In genomic region chr14:51873221-51873893, GRCh38 we compare ENCODE assay signal across 9 cellular contexts. TPM values are rescaled to one million over a fixed set of nuclear protein-coding genes. Genes with fewer than 3 reads are reported as not detected.
DNase-seq lines count a peak whose midpoint lies in the region; ATAC-seq and TF ChIP-seq lines count a peak whose summit lies in the region.
"Had no signal": no experiment of that assay in that cellular context is flagged by ENCODE, and none has a peak within 500 bp of the region (broad histone marks: within the 10 kb centered on the region; RNA-seq: fewer than 3 reads in every experiment).

No MANE protein-coding gene starts in this region.

- no peaks in the 10 kb centered on the region for H3K27me3 ChIP-seq in effector memory CD4-positive, alpha-beta T cell (replicated peaks; ENCODE audit: control insufficient read depth, insufficient read depth, low read length, poor library complexity, severe bottlenecking)

- TF ChIP-seq CTCF in AG09319 (IDR thresholded peaks at IDR 0.05; ENCODE audit: low read depth, low read length) (no peak), lower leg skin (IDR thresholded peaks at IDR 0.05) (no peak)

- H3K27ac ChIP-seq in effector memory CD4-positive, alpha-beta T cell (ENCODE audit: insufficient read depth, low read length, poor library complexity, severe bottlenecking), result no peak overlapping the region

- ATAC-seq in GM18498 (IDR thresholded peaks at IDR 0.05; ENCODE audit: unreplicated experiment) (peak; percentile 89), HG02798 (IDR thresholded peaks at IDR 0.05; ENCODE audit: poor library complexity, unreplicated experiment) (peak; percentile 90), left lobe of liver (peak; percentile 13)

- peaks cover 25% of the 10 kb centered on the region for H3K4me1 ChIP-seq in effector memory CD4-positive, alpha-beta T cell (ENCODE audit: control insufficient read depth, insufficient read depth, low read length, poor library complexity, severe bottlenecking)

- intact Hi-C loops in lower leg skin (cut with DNase I; ENCODE audit: low total_unique reads), result no loop called here

- no peaks in the 10 kb centered on the region for H3K9me3 ChIP-seq in effector memory CD4-positive, alpha-beta T cell (ENCODE audit: control insufficient read depth, low read length)

- no peak overlapping the region for H3K4me3 ChIP-seq in lower leg skin (ENCODE audit: low read depth, poor library complexity, severe bottlenecking)
- H3K4me3 ChIP-seq in effector memory CD4-positive, alpha-beta T cell (ENCODE audit: insufficient read depth, low read depth, low read length, poor library complexity, severe bottlenecking), result no peak overlapping the region
- H3K4me3 ChIP-seq: lung had no signal

- no peaks in the 10 kb centered on the region for H3K36me3 ChIP-seq in effector memory CD4-positive, alpha-beta T cell (ENCODE audit: control insufficient read depth, insufficient read depth, low read length)

- peak; percentile 88 for DNase-seq in AG09319 (ENCODE audit: extremely low read depth, low read depth)
- DNase-seq in NCI-H146 (lab: John Stamatoyannopoulos, UW), result peak; percentile 81
- peak; percentile 98 for DNase-seq in amniotic epithelial cell (ENCODE audit: low read depth)
- DNase-seq in left lobe of liver (ENCODE audit: low spot score), result no peak
- no peak for DNase-seq in lower leg skin (ENCODE audit: low spot score in 2 of 2)
- DNase-seq in effector memory CD4-positive, alpha-beta T cell, result no peak

- no peak for TF ChIP-seq POLR2A in lower leg skin (IDR thresholded peaks at IDR 0.05)

- WGBS in lower leg skin, 2 donors, result 33 to 39% methylated on average over 2 of the region's 2 CpGs

RNA-seq across cellular contexts. Expression of gene GNG2, which starts 12.9 kb away (rescaled TPM):
- total RNA-seq in left lobe of liver (4.3 TPM), lower leg skin (1 to 10 TPM; 4.0 to 6.6 (median 5.0) TPM)

Comparison
In these comparisons a context has a peak if more than half of its experiments do, and no peak if none do; other contexts are left out.
1. DNase-seq: peak in AG09319 (single experiment), NCI-H146 (single experiment) and amniotic epithelial cell (single experiment); none in left lobe of liver (single experiment), lower leg skin (0 of 2) and effector memory CD4-positive, alpha-beta T cell (0 of 3).
2. ATAC-seq: peak in every context shown above with its lines; median percentile 90 in HG02798; 89 in GM18498; 13 in left lobe of liver.